Comparison of ENCODE assay signal across 19 cellular contexts in genomic region chr7:10779465-10780399, GRCh38.
"Had no signal": no experiment of that assay in that cellular context is flagged by ENCODE, and none has a peak within 500 bp of the region (broad histone marks: within the 10 kb centered on the region; RNA-seq: fewer than 3 reads in every experiment).

No MANE protein-coding gene starts in this region.

- H3K27me3 Mint-ChIP-seq: activated B cell treated with CpG ODN at 0.5 μM for 24 hours; activated CD4-positive, alpha-beta memory T cell treated with anti-CD3 and anti-CD28 coated beads for 36 hours; activated naive CD8-positive, alpha-beta T cell treated with anti-CD3 and anti-CD28 coated beads, Interleukin-2, amount 10 ng/mL, durations not matched to agents 7 days and 5 days; naive B cell had no signal

- H3K4me1 ChIP-seq: colonic mucosa, parathyroid adenoma, stomach had no signal

- H3K27me3 ChIP-seq: brain microvascular endothelial cell, colonic mucosa, stomach had no signal

- H2AFZ ChIP-seq: parathyroid adenoma had no signal

- H3K36me3 Mint-ChIP-seq: activated CD4-positive, alpha-beta memory T cell treated with anti-CD3 and anti-CD28 coated beads for 36 hours; activated naive CD8-positive, alpha-beta T cell treated with anti-CD3 and anti-CD28 coated beads, Interleukin-2, amount 10 ng/mL, durations not matched to agents 7 days and 5 days had no signal

- H3K36me3 ChIP-seq: brain microvascular endothelial cell, colonic mucosa, stomach, thoracic aorta had no signal

- H3K27ac ChIP-seq: brain microvascular endothelial cell, colonic mucosa, parathyroid adenoma, stomach, thoracic aorta had no signal

- H3K9me3 Mint-ChIP-seq: activated B cell treated with CpG ODN at 0.5 μM for 24 hours; activated naive CD8-positive, alpha-beta T cell treated with anti-CD3 and anti-CD28 coated beads, Interleukin-2, amount 10 ng/mL, durations not matched to agents 7 days and 5 days; activated T-helper 1 cell treated with anti-CD3 and anti-CD28 coated beads, Interleukin-12 subunit alpha, Interleukin-12 subunit beta, Interleukin-2, Interleukin-4 antibody, amounts not matched to agents 30 ng/mL and 10 ng/mL and 1 ng/mL, durations not matched to agents 14 hours and 24 hours and 36 hours had no signal

- H3K4me3 Mint-ChIP-seq: activated B cell treated with CpG ODN at 0.5 μM for 24 hours; activated CD4-positive, alpha-beta memory T cell treated with anti-CD3 and anti-CD28 coated beads for 36 hours; activated naive CD8-positive, alpha-beta T cell treated with anti-CD3 and anti-CD28 coated beads, Interleukin-2, amount 10 ng/mL, durations not matched to agents 7 days and 5 days; activated T-helper 1 cell treated with anti-CD3 and anti-CD28 coated beads, Interleukin-12 subunit alpha, Interleukin-12 subunit beta, Interleukin-2, Interleukin-4 antibody, amounts not matched to agents 30 ng/mL and 10 ng/mL and 1 ng/mL, durations not matched to agents 14 hours and 24 hours and 36 hours; naive B cell had no signal

- H3K4me3 ChIP-seq: colonic mucosa, mucosa of descending colon, stomach, thoracic aorta had no signal

- FAIRE-seq: TTC549 had no signal

- H3K4me1 Mint-ChIP-seq: activated B cell treated with CpG ODN at 0.5 μM for 24 hours; activated naive CD8-positive, alpha-beta T cell treated with anti-CD3 and anti-CD28 coated beads, Interleukin-2, amount 10 ng/mL, durations not matched to agents 7 days and 5 days; naive B cell had no signal

- H3K79me2 ChIP-seq: parathyroid adenoma had no signal

- DNase-seq: activated B cell treated with CpG ODN at 0.5 μM for 24 hours; activated CD4-positive, alpha-beta memory T cell treated with anti-CD3 and anti-CD28 coated beads for 36 hours; activated CD4-positive, alpha-beta T cell treated with anti-CD3 and anti-CD28 coated beads for 4 hours; activated gamma-delta T cell treated with Interleukin-2 at 50 U/mL for 16 hours; activated naive CD8-positive, alpha-beta T cell treated with anti-CD3 and anti-CD28 coated beads, Interleukin-2, amount 10 ng/mL, durations not matched to agents 7 days and 5 days; activated T-cell treated with anti-CD3 and anti-CD28 coated beads for 4 hours; brain microvascular endothelial cell; central memory CD4-positive, alpha-beta T cell; colonic mucosa; erythroblast; mesenchymal stem cell; mucosa of descending colon; naive B cell; stimulated activated CD4-positive, alpha-beta T cell treated with anti-CD3 and anti-CD28 coated beads, Interleukin-2, amount 100 ng/mL, for 24 hours; stomach had no signal

- H3K27ac Mint-ChIP-seq: activated B cell treated with CpG ODN at 0.5 μM for 24 hours; activated CD4-positive, alpha-beta memory T cell treated with anti-CD3 and anti-CD28 coated beads for 36 hours; activated naive CD8-positive, alpha-beta T cell treated with anti-CD3 and anti-CD28 coated beads, Interleukin-2, amount 10 ng/mL, durations not matched to agents 7 days and 5 days; activated T-helper 1 cell treated with anti-CD3 and anti-CD28 coated beads, Interleukin-12 subunit alpha, Interleukin-12 subunit beta, Interleukin-2, Interleukin-4 antibody, amounts not matched to agents 30 ng/mL and 10 ng/mL and 1 ng/mL, durations not matched to agents 14 hours and 24 hours and 36 hours; naive B cell had no signal

- H3K9me3 ChIP-seq: colonic mucosa, mucosa of descending colon, thoracic aorta had no signal

- ATAC-seq: mucosa of descending colon had no signal

- H3K9ac ChIP-seq: parathyroid adenoma had no signal
